Comparison of ENCODE assay signal across 1 cellular context in the genomic region with DNA sequence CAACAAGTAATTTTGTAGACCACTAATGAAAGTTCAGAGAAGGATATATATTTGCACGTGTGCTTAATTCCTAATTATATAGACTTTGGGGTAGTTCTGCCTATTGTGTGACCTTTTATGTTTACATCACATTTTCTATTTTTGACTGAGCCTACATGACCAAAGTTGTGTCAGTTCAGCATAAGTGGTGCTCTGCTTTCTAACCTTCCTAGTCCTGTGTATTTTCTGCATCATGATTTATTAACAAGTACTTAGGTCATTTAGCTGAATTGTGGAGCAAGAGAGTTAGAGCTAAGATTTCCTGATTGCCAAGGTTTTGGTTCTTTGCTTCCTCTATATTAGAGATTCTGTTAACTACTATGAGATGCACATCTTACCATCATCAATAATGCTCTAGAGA.
TF ChIP-seq lines count a peak whose summit lies in the region.

No MANE protein-coding gene starts in this region.

TF ChIP-seq in GM23338, 12 proteins besides CTCF, POLR2A, EP300 and RAD21 (continued from another document):
- TF ChIP-seq, protein P1, sequence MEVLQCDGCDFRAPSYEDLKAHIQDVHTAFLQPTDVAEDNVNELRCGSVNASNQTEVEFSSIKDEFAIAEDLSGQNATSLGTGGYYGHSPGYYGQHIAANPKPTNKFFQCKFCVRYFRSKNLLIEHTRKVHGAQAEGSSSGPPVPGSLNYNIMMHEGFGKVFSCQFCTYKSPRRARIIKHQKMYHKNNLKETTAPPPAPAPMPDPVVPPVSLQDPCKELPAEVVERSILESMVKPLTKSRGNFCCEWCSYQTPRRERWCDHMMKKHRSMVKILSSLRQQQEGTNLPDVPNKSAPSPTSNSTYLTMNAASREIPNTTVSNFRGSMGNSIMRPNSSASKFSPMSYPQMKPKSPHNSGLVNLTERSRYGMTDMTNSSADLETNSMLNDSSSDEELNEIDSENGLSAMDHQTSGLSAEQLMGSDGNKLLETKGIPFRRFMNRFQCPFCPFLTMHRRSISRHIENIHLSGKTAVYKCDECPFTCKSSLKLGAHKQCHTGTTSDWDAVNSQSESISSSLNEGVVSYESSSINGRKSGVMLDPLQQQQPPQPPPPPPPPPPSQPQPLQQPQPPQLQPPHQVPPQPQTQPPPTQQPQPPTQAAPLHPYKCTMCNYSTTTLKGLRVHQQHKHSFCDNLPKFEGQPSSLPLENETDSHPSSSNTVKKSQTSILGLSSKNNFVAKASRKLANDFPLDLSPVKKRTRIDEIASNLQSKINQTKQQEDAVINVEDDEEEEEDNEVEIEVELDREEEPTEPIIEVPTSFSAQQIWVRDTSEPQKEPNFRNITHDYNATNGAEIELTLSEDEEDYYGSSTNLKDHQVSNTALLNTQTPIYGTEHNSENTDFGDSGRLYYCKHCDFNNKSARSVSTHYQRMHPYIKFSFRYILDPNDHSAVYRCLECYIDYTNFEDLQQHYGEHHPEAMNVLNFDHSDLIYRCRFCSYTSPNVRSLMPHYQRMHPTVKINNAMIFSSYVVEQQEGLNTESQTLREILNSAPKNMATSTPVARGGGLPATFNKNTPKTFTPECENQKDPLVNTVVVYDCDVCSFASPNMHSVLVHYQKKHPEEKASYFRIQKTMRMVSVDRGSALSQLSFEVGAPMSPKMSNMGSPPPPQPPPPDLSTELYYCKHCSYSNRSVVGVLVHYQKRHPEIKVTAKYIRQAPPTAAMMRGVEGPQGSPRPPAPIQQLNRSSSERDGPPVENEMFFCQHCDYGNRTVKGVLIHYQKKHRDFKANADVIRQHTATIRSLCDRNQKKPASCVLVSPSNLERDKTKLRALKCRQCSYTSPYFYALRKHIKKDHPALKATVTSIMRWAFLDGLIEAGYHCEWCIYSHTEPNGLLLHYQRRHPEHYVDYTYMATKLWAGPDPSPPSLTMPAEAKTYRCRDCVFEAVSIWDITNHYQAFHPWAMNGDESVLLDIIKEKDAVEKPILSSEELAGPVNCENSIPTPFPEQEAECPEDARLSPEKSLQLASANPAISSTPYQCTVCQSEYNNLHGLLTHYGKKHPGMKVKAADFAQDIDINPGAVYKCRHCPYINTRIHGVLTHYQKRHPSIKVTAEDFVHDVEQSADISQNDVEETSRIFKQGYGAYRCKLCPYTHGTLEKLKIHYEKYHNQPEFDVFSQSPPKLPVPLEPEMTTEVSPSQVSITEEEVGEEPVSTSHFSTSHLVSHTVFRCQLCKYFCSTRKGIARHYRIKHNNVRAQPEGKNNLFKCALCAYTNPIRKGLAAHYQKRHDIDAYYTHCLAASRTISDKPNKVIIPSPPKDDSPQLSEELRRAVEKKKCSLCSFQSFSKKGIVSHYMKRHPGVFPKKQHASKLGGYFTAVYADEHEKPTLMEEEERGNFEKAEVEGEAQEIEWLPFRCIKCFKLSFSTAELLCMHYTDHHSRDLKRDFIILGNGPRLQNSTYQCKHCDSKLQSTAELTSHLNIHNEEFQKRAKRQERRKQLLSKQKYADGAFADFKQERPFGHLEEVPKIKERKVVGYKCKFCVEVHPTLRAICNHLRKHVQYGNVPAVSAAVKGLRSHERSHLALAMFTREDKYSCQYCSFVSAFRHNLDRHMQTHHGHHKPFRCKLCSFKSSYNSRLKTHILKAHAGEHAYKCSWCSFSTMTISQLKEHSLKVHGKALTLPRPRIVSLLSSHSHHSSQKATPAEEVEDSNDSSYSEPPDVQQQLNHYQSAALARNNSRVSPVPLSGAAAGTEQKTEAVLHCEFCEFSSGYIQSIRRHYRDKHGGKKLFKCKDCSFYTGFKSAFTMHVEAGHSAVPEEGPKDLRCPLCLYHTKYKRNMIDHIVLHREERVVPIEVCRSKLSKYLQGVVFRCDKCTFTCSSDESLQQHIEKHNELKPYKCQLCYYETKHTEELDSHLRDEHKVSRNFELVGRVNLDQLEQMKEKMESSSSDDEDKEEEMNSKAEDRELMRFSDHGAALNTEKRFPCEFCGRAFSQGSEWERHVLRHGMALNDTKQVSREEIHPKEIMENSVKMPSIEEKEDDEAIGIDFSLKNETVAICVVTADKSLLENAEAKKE (CRISPR knock-in tag; IDR thresholded peaks at IDR 0.05), result no peak
- TF ChIP-seq ZNF331 (CRISPR knock-in tag; IDR thresholded peaks at IDR 0.05; ENCODE audit: low read depth) (no peak), CREB1 (CRISPR knock-in tag; IDR thresholded peaks at IDR 0.05; ENCODE audit: low read depth) (no peak), NANOG (IDR thresholded peaks at IDR 0.05; ENCODE audit: borderline replicate concordance) (no peak)
TF ChIP-seq in GM23338: peak in this region for 0.
